ENCODE assay signal across 7 cellular contexts in genomic region chr1:76622774-76623173, GRCh38.
"Had no signal": no experiment of that assay in that cellular context is flagged by ENCODE, and none has a peak within 500 bp of the region (broad histone marks: within the 10 kb centered on the region; RNA-seq: fewer than 3 reads in every experiment).

No MANE protein-coding gene starts in this region.

- ATAC-seq: HCT116 had no signal

- H3K4me3 ChIP-seq: HAP-1 had no signal

- H3K4me1 ChIP-seq: HAP-1 had no signal

- H3K4me3 Mint-ChIP-seq: HFFc6, IgD-negative memory B cell had no signal

- H3K36me3 ChIP-seq: HAP-1 had no signal

- H3K4me1 Mint-ChIP-seq: IgD-negative memory B cell had no signal

- DNase-seq: GOT3, H7, HFFc6, KBM-7 had no signal

- H3K9me3 ChIP-seq: HAP-1 had no signal

- H3K27ac Mint-ChIP-seq: HFFc6, IgD-negative memory B cell had no signal

- H3K27me3 Mint-ChIP-seq: IgD-negative memory B cell had no signal
